19 cellular contexts compared by ENCODE assay signal in genomic region chr2:19365126-19365525, GRCh38. TPM values are rescaled to one million over a fixed set of nuclear protein-coding genes. Genes with fewer than 3 reads are reported as not detected.
DNase-seq lines count a peak whose midpoint lies in the region; ATAC-seq and TF ChIP-seq lines count a peak whose summit lies in the region.
"Had no signal": no experiment of that assay in that cellular context is flagged by ENCODE, and none has a peak within 500 bp of the region (broad histone marks: within the 10 kb centered on the region; RNA-seq: fewer than 3 reads in every experiment).

No MANE protein-coding gene starts in this region.

- no peaks in the 10 kb centered on the region for H3K36me3 Mint-ChIP-seq in natural killer cell
- H3K36me3 Mint-ChIP-seq in natural killer cell treated with Interleukin-12 subunit alpha and Interleukin-12 subunit beta and Interleukin-15 and Interleukin-18, amount 100 ng/mL, for 72 hours: no peaks in the 10 kb centered on the region
- peaks cover 7% of the 10 kb centered on the region for H3K36me3 Mint-ChIP-seq in central memory CD8-positive, alpha-beta T cell (ENCODE audit: insufficient read depth)
- H3K36me3 Mint-ChIP-seq: CD4-positive, CD25-positive, alpha-beta regulatory T cell had no signal

- 69 to 76% (median 75%) methylated on average over 3 of the region's 3 CpGs for WGBS in psoas muscle, 3 donors

- no peaks in the 10 kb centered on the region for H3K9me3 ChIP-seq in HAP-1
- no peaks in the 10 kb centered on the region for H3K9me3 ChIP-seq in psoas muscle
- H3K9me3 ChIP-seq: BE2C, Caco-2 had no signal

- H3K9me3 Mint-ChIP-seq in natural killer cell: no peaks in the 10 kb centered on the region
- H3K9me3 Mint-ChIP-seq in natural killer cell treated with Interleukin-12 subunit alpha and Interleukin-12 subunit beta and Interleukin-15 and Interleukin-18, amount 100 ng/mL, for 72 hours: no peaks in the 10 kb centered on the region
- no peaks in the 10 kb centered on the region for H3K9me3 Mint-ChIP-seq in central memory CD8-positive, alpha-beta T cell
- H3K9me3 Mint-ChIP-seq: CD4-positive, CD25-positive, alpha-beta regulatory T cell; CD8-positive, alpha-beta T cell had no signal

- no peak overlapping the region for H3K4me3 Mint-ChIP-seq in natural killer cell
- no peak overlapping the region for H3K4me3 Mint-ChIP-seq in natural killer cell treated with Interleukin-12 subunit alpha and Interleukin-12 subunit beta and Interleukin-15 and Interleukin-18, amount 100 ng/mL, for 72 hours
- H3K4me3 Mint-ChIP-seq in central memory CD8-positive, alpha-beta T cell: no peak overlapping the region
- H3K4me3 Mint-ChIP-seq: CD4-positive, CD25-positive, alpha-beta regulatory T cell; CD8-positive, alpha-beta T cell had no signal

- ATAC-seq in natural killer cell (no peak), psoas muscle (no peak)
- no peak for ATAC-seq in natural killer cell treated with Interleukin-12 subunit alpha and Interleukin-12 subunit beta and Interleukin-15 and Interleukin-18, amount 100 ng/mL, for 72 hours
- ATAC-seq in central memory CD8-positive, alpha-beta T cell (replicated peaks; ENCODE audit: extremely low read depth, poor library complexity, severe bottlenecking): no peak
- ATAC-seq: CD8-positive, alpha-beta T cell had no signal

- CTCF ChIA-PET in RWPE1 (lab: Yijun Ruan, JAX): no interaction called here

- H3K4me1 Mint-ChIP-seq in natural killer cell: peaks cover 24 to 31% of the 10 kb centered on the region in 2 donors
- peaks cover 24 to 27% of the 10 kb centered on the region in 2 donors for H3K4me1 Mint-ChIP-seq in natural killer cell treated with Interleukin-12 subunit alpha and Interleukin-12 subunit beta and Interleukin-15 and Interleukin-18, amount 100 ng/mL, for 72 hours (ENCODE audit: low read depth in 2 of 2)
- peaks cover 33% of the 10 kb centered on the region for H3K4me1 Mint-ChIP-seq in central memory CD8-positive, alpha-beta T cell

- H3K4me1 ChIP-seq in HAP-1 (peaks cover 5% of the 10 kb centered on the region; the same call in 1 of the 2 replicates), psoas muscle (no peaks in the 10 kb centered on the region)
- H3K4me1 ChIP-seq: BE2C, BLaER1, Caco-2 had no signal

- peak overlapping the region; percentile 26 to 27 for H3K27ac Mint-ChIP-seq in natural killer cell
- no peak overlapping the region for H3K27ac Mint-ChIP-seq in natural killer cell treated with Interleukin-12 subunit alpha and Interleukin-12 subunit beta and Interleukin-15 and Interleukin-18, amount 100 ng/mL, for 72 hours
- H3K27ac Mint-ChIP-seq in central memory CD8-positive, alpha-beta T cell (ENCODE audit: low read depth): peak overlapping the region; percentile 41
- H3K27ac Mint-ChIP-seq: CD8-positive, alpha-beta T cell had no signal

- TF ChIP-seq CTCF in natural killer cell (IDR thresholded peaks at IDR 0.05): no peak
- TF ChIP-seq CTCF in psoas muscle (IDR thresholded peaks at IDR 0.05): no peak
- no peak for TF ChIP-seq CTCF in RWPE1 (conservative IDR thresholded peaks at IDR 0.05; ENCODE audit: low read depth)

- POLR2A ChIA-PET in RWPE1 (lab: Yijun Ruan, JAX; ENCODE audit: low non-redundant PET): no interaction called here

- H3K27ac ChIP-seq in psoas muscle (no peak overlapping the region), RWPE1 (no peak overlapping the region)
- H3K27ac ChIP-seq: BLaER1 had no signal

- H3K27me3 ChIP-seq in HAP-1 (ENCODE audit: low read depth): peaks cover 20% of the 10 kb centered on the region
- peaks cover 0 to 18% (median 0%) of the 10 kb centered on the region in 3 donors for H3K27me3 ChIP-seq in psoas muscle (ENCODE audit: insufficient read depth in 3 of 3, low read length in 2 of 3)

- in situ Hi-C loops in HAP-1 (cut with MboI; ENCODE audit: low sequenced_read_pairs): loop anchor here (10.0 to 25.0 kb wide), 2 partner anchors 478 to 610 kb away; no protein-coding TSS in a partner anchor

- no peak for DNase-seq in natural killer cell
- DNase-seq in natural killer cell treated with Interleukin-12 subunit alpha and Interleukin-12 subunit beta and Interleukin-15 and Interleukin-18, amount 100 ng/mL, for 72 hours (ENCODE audit: low spot score): no peak
- no peak for DNase-seq in central memory CD8-positive, alpha-beta T cell (ENCODE audit: low spot score in 2 of 2)
- peak; percentile 33 for DNase-seq in myocyte (ENCODE audit: low read depth)
- no peak for DNase-seq in HAP-1 (ENCODE audit: low spot score in 2 of 2)
- no peak for DNase-seq in psoas muscle
- no peak for DNase-seq in RWPE1 (ENCODE audit: low spot score)
- DNase-seq: 8988T; ACHN; BE2C; C1 segment of cervical spinal cord; Caco-2; Calu3; CD4-positive, CD25-positive, alpha-beta regulatory T cell; CD8-positive, alpha-beta T cell; DMS79 treated with DMSO at 0.1 percent for 48 hours; GF-D8 had no signal

- intact Hi-C loops in natural killer cell (cut with micrococcal nuclease): no loop called here
- intact Hi-C loops in psoas muscle (cut with DNase I): loop anchor here (2.0 to 10.0 kb wide), 3 partner anchors 370 to 480 kb away; no protein-coding TSS in a partner anchor

- peaks cover 10 to 20% of the 10 kb centered on the region in 2 donors for H3K27me3 Mint-ChIP-seq in natural killer cell (ENCODE audit: low read depth in 2 of 2)
- H3K27me3 Mint-ChIP-seq in natural killer cell treated with Interleukin-12 subunit alpha and Interleukin-12 subunit beta and Interleukin-15 and Interleukin-18, amount 100 ng/mL, for 72 hours: peaks cover 25 to 29% of the 10 kb centered on the region in 2 donors
- peaks cover 20% of the 10 kb centered on the region for H3K27me3 Mint-ChIP-seq in central memory CD8-positive, alpha-beta T cell

- no peaks in the 10 kb centered on the region for H3K36me3 ChIP-seq in HAP-1 (replicated peaks)
- H3K36me3 ChIP-seq in psoas muscle (ENCODE audit: insufficient read depth in 1 of 2, low read depth in 1 of 2): no peaks in the 10 kb centered on the region
- H3K36me3 ChIP-seq: BE2C, BLaER1 had no signal

- H3K4me3 ChIP-seq in HAP-1: no peak overlapping the region
- H3K4me3 ChIP-seq in psoas muscle: no peak overlapping the region
- H3K4me3 ChIP-seq: BLaER1 had no signal

RNA-seq across cellular contexts. Expression of gene OSR1, which starts 6.7 kb away (rescaled TPM):
- not detected for total RNA-seq in natural killer cell
- not detected for total RNA-seq in natural killer cell treated with Interleukin-12 subunit alpha and Interleukin-12 subunit beta and Interleukin-15 and Interleukin-18, amount 100 ng/mL, for 72 hours
- 2.5 TPM in 2 replicates for total RNA-seq in myocyte
- 1.7 TPM for polyA plus RNA-seq in myocyte (2012)
- 1 to 10 TPM; 2.0 to 6.7 (median 3.3) TPM for total RNA-seq in psoas muscle
- polyA plus RNA-seq in psoas muscle: 1 to 10 TPM; 1.1 to 3.3 (median 1.3) TPM
- total RNA-seq: CD4-positive, CD25-positive, alpha-beta regulatory T cell; CD8-positive, alpha-beta T cell had no signal
- polyA plus RNA-seq: CD14-positive monocyte; CD4-positive, CD25-positive, alpha-beta regulatory T cell had no signal

Comparison
In these comparisons a context has a peak if more than half of its experiments do, and no peak if none do; other contexts are left out.
1. H3K27ac Mint-ChIP-seq: peak in natural killer cell (2 of 2) and central memory CD8-positive, alpha-beta T cell (single experiment); none in natural killer cell treated with Interleukin-12 subunit alpha and Interleukin-12 subunit beta and Interleukin-15 and Interleukin-18, amount 100 ng/mL, for 72 hours (0 of 2).